In genomic region chr20:62239278-62239879, GRCh38 we compare ENCODE assay signal across 9 cellular contexts. TPM values are rescaled to one million over a fixed set of nuclear protein-coding genes. Genes with fewer than 3 reads are reported as not detected.
A peak's percentile ranks its signal among the peaks of the same experiment; 100 is the strongest.
DNase-seq lines count a peak whose midpoint lies in the region; ATAC-seq and TF ChIP-seq lines count a peak whose summit lies in the region.
"Had no signal": no experiment of that assay in that cellular context is flagged by ENCODE, and none has a peak within 500 bp of the region (broad histone marks: within the 10 kb centered on the region; RNA-seq: fewer than 3 reads in every experiment).

No MANE protein-coding gene starts in this region.

- DNase-seq in GM06990 (ENCODE audit: extremely low read depth, insufficient read length): no peak
- DNase-seq in SJCRH30: no peak
- peak; percentile 14 for DNase-seq in fibroblast of peridontal ligament (ENCODE audit: extremely low read depth)
- no peak for DNase-seq in DMS153 (lab: John Stamatoyannopoulos, UW)
- DNase-seq in central memory CD4-positive, alpha-beta T cell: no peak
- no peak for DNase-seq in GM20000 (ENCODE audit: low spot score)
- DNase-seq: GOT3 had no signal

- H3K4me1 ChIP-seq in SJCRH30: peaks cover 16% of the 10 kb centered on the region
- H3K4me1 ChIP-seq in rectal smooth muscle tissue (ENCODE audit: control insufficient read depth, insufficient read depth, low read length): peaks cover 6% of the 10 kb centered on the region

- TF ChIP-seq CTCF in GM06990 (IDR thresholded peaks at IDR 0.05; ENCODE audit: insufficient read depth, low read length, poor library complexity, severe bottlenecking) (no peak), GM20000 (IDR thresholded peaks at IDR 0.05; ENCODE audit: extremely low read depth, missing control alignments) (no peak)

- no peaks in the 10 kb centered on the region for H3K9me3 ChIP-seq in SJCRH30 (replicated peaks)

- H3K27me3 ChIP-seq in GM06990 (replicated peaks; ENCODE audit: control insufficient read depth, insufficient read depth, low read length): no peaks in the 10 kb centered on the region
- no peaks in the 10 kb centered on the region for H3K27me3 ChIP-seq in SJCRH30
- no peaks in the 10 kb centered on the region for H3K27me3 ChIP-seq in rectal smooth muscle tissue (ENCODE audit: control insufficient read depth, insufficient read depth, low read length)

- peak overlapping the region; percentile 25 for H3K9ac ChIP-seq in rectal smooth muscle tissue (ENCODE audit: low read length)

- no peak for ATAC-seq in HG02970 (IDR thresholded peaks at IDR 0.05; ENCODE audit: low FRiP score, unreplicated experiment)

- H3K36me3 ChIP-seq in GM06990 (ENCODE audit: control insufficient read depth, insufficient read depth, low read length): no peaks in the 10 kb centered on the region; the same call in 1 of the 2 replicates
- no peaks in the 10 kb centered on the region for H3K36me3 ChIP-seq in SJCRH30
- H3K36me3 ChIP-seq in rectal smooth muscle tissue (ENCODE audit: control insufficient read depth, insufficient read depth, low read length): no peaks in the 10 kb centered on the region

- H3K27ac ChIP-seq in SJCRH30 (no peak overlapping the region), rectal smooth muscle tissue (ENCODE audit: low read depth, low read length) (no peak overlapping the region)

- H3K4me3 ChIP-seq in GM06990 (replicated peaks; ENCODE audit: low read depth, low read length) (peak overlapping the region; percentile 86), SJCRH30 (peak overlapping the region; percentile 61), rectal smooth muscle tissue (ENCODE audit: low read length) (peak overlapping the region; percentile 74)

RNA-seq across cellular contexts. Expression of gene OSBPL2, which starts 1.1 kb away (rescaled TPM):
- 36.7 and 40.2 TPM in 2 replicates for total RNA-seq in SJCRH30 (2014; rRNA removed; shearing (Covaris generic))

RNA-seq across cellular contexts. Expression of gene HRH3, which starts 19.3 kb away (rescaled TPM):
- 0.15 TPM in 1 of 2 replicates, not detected in the other for total RNA-seq in SJCRH30 (2014; rRNA removed; shearing (Covaris generic))

RNA-seq across cellular contexts. Expression of gene MTG2, which starts 56.6 kb away (rescaled TPM):
- total RNA-seq in SJCRH30 (2014; rRNA removed; shearing (Covaris generic)): 63.8 and 66.2 TPM in 2 replicates
